ENCODE assay signal across 2 cellular contexts in genomic region chr3:29255854-29256696, GRCh38.
A peak's percentile ranks its signal among the peaks of the same experiment; 100 is the strongest.
TF ChIP-seq lines count a peak whose summit lies in the region.

No MANE protein-coding gene starts in this region.

TF ChIP-seq in IMR-90, 13 proteins besides CTCF, POLR2A, EP300 and RAD21:
- TF ChIP-seq USF2 (IDR thresholded peaks at IDR 0.05; ENCODE audit: low read depth, low read length) (peak; percentile 63), ELK1 (IDR thresholded peaks at IDR 0.05; ENCODE audit: borderline replicate concordance, low read depth, low read length) (no peak)

TF ChIP-seq in GM12878, 131 proteins besides CTCF, POLR2A, EP300 and RAD21:
- 0 out of 2 replicates have a peak, but pooled peaks have one; percentile 26 for TF ChIP-seq NBN (IDR thresholded peaks at IDR 0.05)
- TF ChIP-seq JUNB (IDR thresholded peaks at IDR 0.05) = 0 out of 2 replicates have a peak, but pooled peaks have one; percentile 9
- TF ChIP-seq CHD4 (IDR thresholded peaks at IDR 0.05) = no peak
- no peak for TF ChIP-seq NR2C2 (IDR thresholded peaks at IDR 0.05; ENCODE audit: borderline replicate concordance, control insufficient read depth, insufficient read length, low read depth)
- TF ChIP-seq ELK1 (IDR thresholded peaks at IDR 0.05; ENCODE audit: low read depth, low read length) = no peak
- no peak for TF ChIP-seq NR2C1 (IDR thresholded peaks at IDR 0.05)
- peak; percentile 67; the same call in 1 of the 2 replicates for TF ChIP-seq RELB (IDR thresholded peaks at IDR 0.05; ENCODE audit: low read depth)
- TF ChIP-seq IKZF2 (IDR thresholded peaks at IDR 0.05) = peak; percentile 35 to 45; a peak in 1 of 4 replicates
- peak; percentile 34; the same call in 1 of the 2 replicates for TF ChIP-seq SPI1 (IDR thresholded peaks at IDR 0.05; ENCODE audit: borderline replicate concordance, insufficient read depth, low read depth, low read length)
- peak; percentile 71 for TF ChIP-seq RUNX3 (IDR thresholded peaks at IDR 0.05; ENCODE audit: low read length)
- TF ChIP-seq DPF2 (IDR thresholded peaks at IDR 0.05) = 0 out of 2 replicates have a peak, but pooled peaks have one; percentile 27
- peak; percentile 54; the same call in 1 of the 2 replicates for TF ChIP-seq MTA2 (IDR thresholded peaks at IDR 0.05; ENCODE audit: low read depth)
- TF ChIP-seq IKZF1 (conservative IDR thresholded peaks at IDR 0.05) = no peak
- TF ChIP-seq ZSCAN29 (IDR thresholded peaks at IDR 0.05) = no peak
- no peak for TF ChIP-seq BRCA1 (IDR thresholded peaks at IDR 0.05; ENCODE audit: low read depth, low read length)
- no peak for TF ChIP-seq JUND (IDR thresholded peaks at IDR 0.05; ENCODE audit: low read depth, low read length)
- TF ChIP-seq ATF7 (IDR thresholded peaks at IDR 0.05; ENCODE audit: low read depth) = 0 out of 2 replicates have a peak, but pooled peaks have one; percentile 10
- no peak for TF ChIP-seq WRNIP1 (IDR thresholded peaks at IDR 0.05; ENCODE audit: borderline replicate concordance, low read depth, low read length)
